1 cellular context compared by ENCODE assay signal in the genomic region with DNA sequence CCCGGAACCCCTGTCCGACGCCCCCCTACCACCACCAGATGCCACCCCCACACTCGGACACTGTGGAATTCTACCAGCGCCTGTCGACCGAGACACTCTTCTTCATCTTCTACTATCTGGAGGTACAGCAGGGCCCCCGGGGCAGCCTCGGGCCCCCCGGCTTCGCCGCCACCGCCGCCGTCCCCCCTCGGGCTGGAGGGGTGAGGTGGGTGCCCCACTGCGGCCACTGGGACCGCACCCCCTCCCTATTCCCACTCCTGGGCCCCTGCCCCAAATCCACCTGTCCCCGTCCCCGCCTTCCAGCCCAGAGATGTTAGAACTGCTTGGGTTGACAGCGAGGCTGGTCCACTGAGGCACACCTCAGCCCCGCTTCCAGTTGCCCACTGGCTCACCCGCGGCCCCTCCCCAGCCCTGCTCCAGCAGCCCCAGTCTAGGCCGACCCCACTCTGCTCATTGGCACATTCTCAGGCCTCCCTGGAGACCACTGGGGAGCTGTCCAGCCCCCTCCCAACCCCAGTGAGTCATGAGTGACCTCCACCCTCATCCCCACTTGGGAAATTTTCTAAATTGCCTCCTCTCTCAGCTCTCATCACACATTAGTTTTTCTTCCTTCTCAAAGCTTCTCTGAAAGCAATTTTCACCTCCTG.
TF ChIP-seq lines count a peak whose summit lies in the region.

No MANE protein-coding gene starts in this region.

TF ChIP-seq in GM12878, 131 proteins besides CTCF, POLR2A, EP300 and RAD21:
- TF ChIP-seq KAT2A (conservative IDR thresholded peaks at IDR 0.05; ENCODE audit: control insufficient read depth, low read depth, low read length) (no peak), ZNF207 (IDR thresholded peaks at IDR 0.05; ENCODE audit: borderline replicate concordance) (no peak), ZZZ3 (IDR thresholded peaks at IDR 0.05; ENCODE audit: control insufficient read depth, insufficient read length, low read depth) (no peak), DPF2 (IDR thresholded peaks at IDR 0.05) (no peak), CHD1 (IDR thresholded peaks at IDR 0.05; ENCODE audit: low read depth, low read length) (no peak), PAX5 (IDR thresholded peaks at IDR 0.05; ENCODE audit: borderline replicate concordance, low read depth, low read length) (no peak), POLR2AphosphoS2 (IDR thresholded peaks at IDR 0.05; ENCODE audit: low read depth, low read length) (no peak), SUZ12 (IDR thresholded peaks at IDR 0.05; ENCODE audit: unreplicated experiment) (no peak), SIN3A (IDR thresholded peaks at IDR 0.05; ENCODE audit: low read depth, low read length) (no peak), IKZF1 (conservative IDR thresholded peaks at IDR 0.05) (no peak), HDGF (IDR thresholded peaks at IDR 0.05) (no peak), SMAD1 (IDR thresholded peaks at IDR 0.05; ENCODE audit: low read depth, partially characterized antibody) (no peak), NFYA (IDR thresholded peaks at IDR 0.05; ENCODE audit: borderline replicate concordance, low read depth, low read length) (no peak), RUNX3 (IDR thresholded peaks at IDR 0.05; ENCODE audit: low read length) (no peak), NFIC (IDR thresholded peaks at IDR 0.05; ENCODE audit: low read depth, low read length) (no peak)
